In the genomic region with DNA sequence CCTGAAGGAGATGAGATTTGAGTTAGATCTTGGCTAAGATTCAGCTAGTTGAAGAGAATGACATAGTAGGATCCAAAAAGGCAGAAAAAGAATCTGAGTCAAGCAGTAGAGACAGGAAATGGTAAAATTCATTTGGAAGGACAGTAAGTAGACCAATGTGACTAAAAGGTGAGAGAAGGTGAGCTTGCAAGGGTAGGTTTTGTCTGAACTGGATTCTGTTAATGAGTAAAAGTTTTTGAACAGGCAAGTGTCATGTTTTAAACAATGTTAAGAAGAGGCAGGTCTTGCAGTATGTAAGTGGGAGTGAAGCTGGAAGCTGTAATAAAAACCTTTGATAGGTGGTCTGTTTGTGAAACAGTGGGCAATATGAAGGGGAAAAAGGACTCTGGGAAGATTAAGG, we compare ENCODE assay signal across 24 cellular contexts.
"Had no signal": no experiment of that assay in that cellular context is flagged by ENCODE, and none has a peak within 500 bp of the region (broad histone marks: within the 10 kb centered on the region; RNA-seq: fewer than 3 reads in every experiment).

No MANE protein-coding gene starts in this region.

- H3K36me3 Mint-ChIP-seq: natural killer cell; neural progenitor cell; stimulated activated memory B cell treated with anti-CD40 and anti-IgM and Interleukin-4, amounts not matched to agents 10 μg/mL and 1 μg/mL and 100 μg/mL, for 72 hours had no signal

- H3K4me3 Mint-ChIP-seq: natural killer cell; neural progenitor cell; stimulated activated memory B cell treated with anti-CD40 and anti-IgM and Interleukin-4, amounts not matched to agents 10 μg/mL and 1 μg/mL and 100 μg/mL, for 72 hours had no signal

- H2AFZ ChIP-seq: neural progenitor cell had no signal

- H3K36me3 ChIP-seq: gastroesophageal sphincter, lower lobe of right lung, neural progenitor cell, prostate gland, spleen, tibial artery, upper lobe of left lung had no signal

- H3K4me2 ChIP-seq: neural progenitor cell had no signal

- H3K9me3 ChIP-seq: gastroesophageal sphincter, heart left ventricle, lower lobe of right lung, prostate gland, testis, tibial artery, upper lobe of left lung had no signal

- ATAC-seq: esophagus mucosa; gastroesophageal sphincter; heart left ventricle; left colon; left ventricle myocardium superior; lower lobe of right lung; natural killer cell; right cardiac atrium; stimulated activated memory B cell treated with anti-CD40 and anti-IgM and Interleukin-4, amounts not matched to agents 10 μg/mL and 1 μg/mL and 100 μg/mL, for 72 hours; stimulated activated naive CD8-positive, alpha-beta T cell treated with anti-CD3 and anti-CD28 coated beads, Interleukin-15, Interleukin-2, amounts not matched to agents 100 U/mL and 50 U/mL, for 24 hours had no signal

- H3K27me3 Mint-ChIP-seq: stimulated activated memory B cell treated with anti-CD40 and anti-IgM and Interleukin-4, amounts not matched to agents 10 μg/mL and 1 μg/mL and 100 μg/mL, for 72 hours had no signal

- H3K27ac Mint-ChIP-seq: natural killer cell; neural progenitor cell; stimulated activated memory B cell treated with anti-CD40 and anti-IgM and Interleukin-4, amounts not matched to agents 10 μg/mL and 1 μg/mL and 100 μg/mL, for 72 hours had no signal

- DNase-seq: cerebellar nuclear complex; cortex of kidney; foreskin fibroblast; heart left ventricle; hippocampal formation; left colon; left ventricle myocardium superior; lower lobe of right lung; natural killer cell; right cardiac atrium; spleen; stimulated activated CD4-positive, alpha-beta T cell treated with anti-CD3 and anti-CD28 coated beads, Interleukin-4, amount 100 ng/mL, for 4 hours; stimulated activated naive CD8-positive, alpha-beta T cell treated with anti-CD3 and anti-CD28 coated beads, Interleukin-15, Interleukin-2, amounts not matched to agents 100 U/mL and 50 U/mL, for 24 hours; substantia nigra; testis; tibial artery; upper lobe of left lung had no signal

- H3K27me3 ChIP-seq: gastroesophageal sphincter, heart left ventricle, neural progenitor cell, spleen, testis, tibial artery, upper lobe of left lung had no signal

- H3K4me1 ChIP-seq: gastroesophageal sphincter, heart left ventricle, lower lobe of right lung, prostate gland, spleen, testis, tibial artery had no signal

- H3K4me1 Mint-ChIP-seq: natural killer cell; stimulated activated memory B cell treated with anti-CD40 and anti-IgM and Interleukin-4, amounts not matched to agents 10 μg/mL and 1 μg/mL and 100 μg/mL, for 72 hours had no signal

- H3K27ac ChIP-seq: epithelial cell of prostate, gastroesophageal sphincter, heart left ventricle, lower lobe of right lung, neural progenitor cell, prostate gland, skin epidermis, spleen, testis, tibial artery, upper lobe of left lung had no signal

- H3K4me3 ChIP-seq: gastroesophageal sphincter, heart left ventricle, lower lobe of right lung, neural progenitor cell, prostate gland, skin epidermis, spleen, testis, tibial artery, upper lobe of left lung had no signal
